8 cellular contexts compared by ENCODE assay signal in genomic region chr3:48467110-48467454, GRCh38. TPM values are rescaled to one million over a fixed set of nuclear protein-coding genes. Genes with fewer than 3 reads are reported as not detected.
A peak's percentile ranks its signal among the peaks of the same experiment; 100 is the strongest.
DNase-seq lines count a peak whose midpoint lies in the region; ATAC-seq, FAIRE-seq and TF ChIP-seq lines count a peak whose summit lies in the region.

No MANE protein-coding gene starts in this region.

- no peak overlapping the region for H2AFZ ChIP-seq in astrocyte (ENCODE audit: low read depth, low read length)

- peaks cover 14% of the 10 kb centered on the region for H4K20me1 ChIP-seq in astrocyte (ENCODE audit: insufficient read depth, low read length)

- H3K27ac ChIP-seq in astrocyte (ENCODE audit: low read depth, low read length), result peak overlapping the region; percentile 100
- peak overlapping the region; percentile 97 to 100 (median 98) for H3K27ac ChIP-seq in upper lobe of left lung

- peak overlapping the region; percentile 97 for H3K9ac ChIP-seq in astrocyte (ENCODE audit: low read length)

- H3K9me3 ChIP-seq in astrocyte (ENCODE audit: insufficient read depth, low read depth, low read length), result no peaks in the 10 kb centered on the region
- H3K9me3 ChIP-seq in upper lobe of left lung, result no peaks in the 10 kb centered on the region

- no peak for TF ChIP-seq CTCF in astrocyte (IDR thresholded peaks at IDR 0.05; ENCODE audit: insufficient read depth, low read depth, low read length)
- no peak for TF ChIP-seq CTCF in mesothelial cell of epicardium (IDR thresholded peaks at IDR 0.05; ENCODE audit: unreplicated experiment)
- TF ChIP-seq CTCF in upper lobe of left lung (IDR thresholded peaks at IDR 0.05), result no peak

- 93% methylated on average over 4 of the region's 9 CpGs; no CpG with 5 or more reads in 1 of the 2 donors for WGBS in upper lobe of left lung, 2 donors

- no peaks in the 10 kb centered on the region for H3K9me3 Mint-ChIP-seq in activated naive CD4-positive, alpha-beta T cell treated with anti-CD3 and anti-CD28 coated beads, Interleukin-2, amount 50 U/mL, for 24 hours
- no peaks in the 10 kb centered on the region for H3K9me3 Mint-ChIP-seq in astrocyte (ENCODE audit: unreplicated experiment)
- no peaks in the 10 kb centered on the region for H3K9me3 Mint-ChIP-seq in mesothelial cell of epicardium

- FAIRE-seq in astrocyte (lab: Jason Lieb, UNC), result no peak

- peak overlapping the region; percentile 95 for H3K27ac Mint-ChIP-seq in activated naive CD4-positive, alpha-beta T cell treated with anti-CD3 and anti-CD28 coated beads, Interleukin-2, amount 50 U/mL, for 24 hours
- peak overlapping the region; percentile 83 for H3K27ac Mint-ChIP-seq in astrocyte (ENCODE audit: unreplicated experiment)
- H3K27ac Mint-ChIP-seq in mesothelial cell of epicardium, result peak overlapping the region; percentile 98

- H3K27me3 Mint-ChIP-seq in activated naive CD4-positive, alpha-beta T cell treated with anti-CD3 and anti-CD28 coated beads, Interleukin-2, amount 50 U/mL, for 24 hours, result no peaks in the 10 kb centered on the region
- H3K27me3 Mint-ChIP-seq in astrocyte (ENCODE audit: low read depth, unreplicated experiment), result no peaks in the 10 kb centered on the region
- no peaks in the 10 kb centered on the region for H3K27me3 Mint-ChIP-seq in mesothelial cell of epicardium (ENCODE audit: low read depth)

- H3K27me3 ChIP-seq in astrocyte (ENCODE audit: insufficient read depth, low read length) (no peaks in the 10 kb centered on the region), upper lobe of left lung (no peaks in the 10 kb centered on the region)

- H3K36me3 ChIP-seq in astrocyte (ENCODE audit: insufficient read depth, low read length) (peaks cover 9% of the 10 kb centered on the region), upper lobe of left lung (peaks cover 0 to 48% (median 31%) of the 10 kb centered on the region in 4 donors)

- peak overlapping the region; percentile 61 for H3K4me3 ChIP-seq in astrocyte (ENCODE audit: insufficient read depth, low read depth, low read length)
- peak overlapping the region; percentile 48 to 68 (median 58) for H3K4me3 ChIP-seq in upper lobe of left lung

- no peak for ATAC-seq in upper lobe of left lung (ENCODE audit: low FRiP score in 2 of 2)

- H3K4me2 ChIP-seq in astrocyte (ENCODE audit: low read length), result peak overlapping the region; percentile 87

- peaks cover 58% of the 10 kb centered on the region for H3K79me2 ChIP-seq in astrocyte (ENCODE audit: insufficient read depth, low read length)

- TF ChIP-seq EP300 in upper lobe of left lung (IDR thresholded peaks at IDR 0.05), result no peak

- peaks cover 29% of the 10 kb centered on the region for H3K4me1 ChIP-seq in astrocyte (ENCODE audit: insufficient read depth, low read length)
- H3K4me1 ChIP-seq in upper lobe of left lung, result peaks cover 61 to 71% (median 63%) of the 10 kb centered on the region in 4 donors

- H3K4me1 Mint-ChIP-seq in activated naive CD4-positive, alpha-beta T cell treated with anti-CD3 and anti-CD28 coated beads, Interleukin-2, amount 50 U/mL, for 24 hours, result peaks cover 54% of the 10 kb centered on the region
- H3K4me1 Mint-ChIP-seq in astrocyte (ENCODE audit: low read depth, unreplicated experiment) (peaks cover 14% of the 10 kb centered on the region), mesothelial cell of epicardium (peaks cover 19% of the 10 kb centered on the region)

- H3K4me3 Mint-ChIP-seq in activated naive CD4-positive, alpha-beta T cell treated with anti-CD3 and anti-CD28 coated beads, Interleukin-2, amount 50 U/mL, for 24 hours, result peak overlapping the region; percentile 94
- H3K4me3 Mint-ChIP-seq in astrocyte (ENCODE audit: unreplicated experiment) (no peak overlapping the region), mesothelial cell of epicardium (no peak overlapping the region)

- no peak for DNase-seq in activated naive CD4-positive, alpha-beta T cell (lab: John Stamatoyannopoulos, UW)
- no peak for DNase-seq in astrocyte (ENCODE audit: low read depth)
- DNase-seq in mesothelial cell of epicardium (ENCODE audit: low spot score in 2 of 2, unreplicated experiment in 2 of 2), result no peak
- peak in 1 of 2 donors; percentile 25 for DNase-seq in upper lobe of left lung
- no peak for DNase-seq in effector CD8-positive, alpha-beta T cell (lab: John Stamatoyannopoulos, UW)
- no peak for DNase-seq in NCI-H1048 (lab: John Stamatoyannopoulos, UW)
- DNase-seq in ecto neural progenitor cell (ENCODE audit: low spot score), result no peak

- peaks cover 3% of the 10 kb centered on the region for H3K36me3 Mint-ChIP-seq in activated naive CD4-positive, alpha-beta T cell treated with anti-CD3 and anti-CD28 coated beads, Interleukin-2, amount 50 U/mL, for 24 hours
- H3K36me3 Mint-ChIP-seq in astrocyte (ENCODE audit: low read depth, unreplicated experiment), result peaks cover 14% of the 10 kb centered on the region
- H3K36me3 Mint-ChIP-seq in mesothelial cell of epicardium, result peaks cover 17% of the 10 kb centered on the region

- TF ChIP-seq POLR2A in upper lobe of left lung (IDR thresholded peaks at IDR 0.05), result no peak

RNA-seq across cellular contexts. Expression of gene ATRIP, which starts 20.5 kb away (rescaled TPM):
- 6.2 and 6.6 TPM in 2 replicates for total RNA-seq in astrocyte
- 11.6 to 12.0 TPM (median 11.6 TPM) in 3 replicates for total RNA-seq in mesothelial cell of epicardium
- 10 to 100 TPM in 1 of 6 donors, 1 to 10 TPM in 5; 5.1 to 10.5 (median 6.5) TPM for total RNA-seq in upper lobe of left lung

RNA-seq across cellular contexts. Expression of gene TMA7, which starts 27.0 kb away (rescaled TPM):
- total RNA-seq in astrocyte (252 and 272 TPM in 2 replicates), mesothelial cell of epicardium (183 to 192 TPM (median 186 TPM) in 3 replicates), upper lobe of left lung (100 to 1,000 TPM; 115 to 282 (median 163) TPM)

RNA-seq across cellular contexts. Expression of gene CCDC51, which starts 27.2 kb away (rescaled TPM):
- 16.4 and 16.5 TPM in 2 replicates for total RNA-seq in astrocyte
- total RNA-seq in mesothelial cell of epicardium, result 10.7 to 12.3 TPM (median 11.5 TPM) in 3 replicates
- total RNA-seq in upper lobe of left lung, result 10 to 100 TPM in 5 of 6 donors, 1 to 10 TPM in 1; 6.3 to 18.2 (median 13.2) TPM

RNA-seq across cellular contexts. Expression of gene SHISA5, which starts 36.9 kb away (rescaled TPM):
- total RNA-seq in astrocyte (333 and 346 TPM in 2 replicates), mesothelial cell of epicardium (154 to 167 TPM (median 156 TPM) in 3 replicates), upper lobe of left lung (100 to 1,000 TPM in 4 of 6 donors, 10 to 100 TPM in 2; 67.1 to 228 (median 148) TPM)

RNA-seq across cellular contexts. Expression of gene PLXNB1, which starts 37.2 kb away (rescaled TPM):
- total RNA-seq in astrocyte (42.0 and 59.2 TPM in 2 replicates), mesothelial cell of epicardium (203 to 214 TPM (median 211 TPM) in 3 replicates), upper lobe of left lung (100 to 1,000 TPM in 4 of 6 donors, 10 to 100 TPM in 2; 91.2 to 588 (median 123) TPM)
